In the genomic region with DNA sequence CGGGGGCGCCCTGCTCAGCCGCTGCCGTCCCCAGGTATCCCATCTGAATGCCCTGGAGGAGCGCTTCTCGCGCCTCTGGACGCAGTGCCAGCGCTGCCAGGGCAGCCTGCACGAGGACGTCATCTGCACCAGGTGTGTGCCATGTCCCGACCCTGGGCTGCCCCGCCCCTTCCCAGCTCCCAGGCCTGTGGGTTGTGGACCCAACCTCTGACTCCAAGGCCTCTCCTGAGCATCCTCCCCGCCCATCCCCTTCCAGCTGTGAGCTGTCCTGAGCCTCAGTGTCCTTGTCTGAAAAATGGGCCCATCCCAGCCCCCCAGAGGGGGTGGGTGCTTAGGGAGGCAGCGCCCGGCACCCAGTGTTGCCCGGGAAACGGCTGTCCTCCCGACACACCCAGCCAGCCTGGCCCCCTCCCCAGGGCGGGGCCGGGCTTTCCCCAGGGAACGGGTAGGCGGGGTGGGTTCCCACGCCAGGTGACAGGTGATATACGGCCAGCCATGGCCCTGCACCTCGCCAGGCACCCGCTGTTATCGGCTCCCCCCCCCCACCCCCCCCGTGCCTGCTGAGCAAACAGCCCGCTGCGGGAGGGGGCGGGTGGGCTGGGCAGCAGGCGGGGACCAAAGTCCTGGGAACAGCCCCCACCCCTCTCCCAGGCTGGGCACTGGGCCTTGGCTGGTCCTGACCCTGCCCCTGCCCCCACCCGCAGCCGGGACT, we compare ENCODE assay signal across 24 cellular contexts. TPM values are rescaled to one million over a fixed set of nuclear protein-coding genes. Genes with fewer than 3 reads are reported as not detected.
A peak's percentile ranks its signal among the peaks of the same experiment; 100 is the strongest.
DNase-seq lines count a peak whose midpoint lies in the region; ATAC-seq and TF ChIP-seq lines count a peak whose summit lies in the region.
"Had no signal": no experiment of that assay in that cellular context is flagged by ENCODE, and none has a peak within 500 bp of the region (broad histone marks: within the 10 kb centered on the region; RNA-seq: fewer than 3 reads in every experiment).

No MANE protein-coding gene starts in this region.

- CTCF ChIA-PET in activated B cell treated with CpG ODN at 0.5 μM for 24 hours (lab: Charles Lee) = interaction anchor here (1.1 kb wide), 1 partner anchor 43 kb away, joined by 4 read pairs; no protein-coding TSS in a partner anchor
- CTCF ChIA-PET in CD8-positive, alpha-beta memory T cell (lab: Charles Lee) = no interaction called here

- no peaks in the 10 kb centered on the region for H3K9me3 ChIP-seq in CD8-positive, alpha-beta memory T cell (ENCODE audit: low read length)
- H3K9me3 ChIP-seq: sigmoid colon, vagina had no signal

- no peak overlapping the region for H3K4me3 ChIP-seq in CD8-positive, alpha-beta memory T cell (ENCODE audit: low read length)
- H3K4me3 ChIP-seq: coronary artery, sigmoid colon, vagina had no signal

- no peaks in the 10 kb centered on the region for H3K9me3 Mint-ChIP-seq in activated B cell treated with CpG ODN at 0.5 μM for 24 hours
- H3K9me3 Mint-ChIP-seq in stimulated activated memory B cell treated with anti-CD40 and anti-IgM and Interleukin-4, amounts not matched to agents 10 μg/mL and 1 μg/mL and 100 μg/mL, for 72 hours = no peaks in the 10 kb centered on the region
- no peaks in the 10 kb centered on the region for H3K9me3 Mint-ChIP-seq in CD8-positive, alpha-beta memory T cell
- H3K9me3 Mint-ChIP-seq: activated naive CD4-positive, alpha-beta T cell treated with anti-CD3 and anti-CD28 coated beads, Interleukin-2, amount 50 U/mL, for 24 hours; CD4-positive, alpha-beta T cell had no signal

- H3K4me1 ChIP-seq in CD8-positive, alpha-beta memory T cell (ENCODE audit: insufficient read depth, low read length) = no peaks in the 10 kb centered on the region

- peak overlapping the region; percentile 95 for H3K4me3 Mint-ChIP-seq in activated B cell treated with CpG ODN at 0.5 μM for 24 hours
- H3K4me3 Mint-ChIP-seq in stimulated activated memory B cell treated with anti-CD40 and anti-IgM and Interleukin-4, amounts not matched to agents 10 μg/mL and 1 μg/mL and 100 μg/mL, for 72 hours = peak overlapping the region; percentile 25
- H3K4me3 Mint-ChIP-seq in CD8-positive, alpha-beta memory T cell = no peak overlapping the region
- H3K4me3 Mint-ChIP-seq: activated naive CD4-positive, alpha-beta T cell treated with anti-CD3 and anti-CD28 coated beads, Interleukin-2, amount 50 U/mL, for 24 hours; brain; CD4-positive, alpha-beta T cell had no signal

- no peaks in the 10 kb centered on the region for H3K36me3 ChIP-seq in CD8-positive, alpha-beta memory T cell (ENCODE audit: insufficient read depth, low read length)
- H3K36me3 ChIP-seq: sigmoid colon, vagina had no signal

- peaks cover 35% of the 10 kb centered on the region for H3K36me3 Mint-ChIP-seq in activated B cell treated with CpG ODN at 0.5 μM for 24 hours (ENCODE audit: low read depth)
- peaks cover 54% of the 10 kb centered on the region for H3K36me3 Mint-ChIP-seq in stimulated activated memory B cell treated with anti-CD40 and anti-IgM and Interleukin-4, amounts not matched to agents 10 μg/mL and 1 μg/mL and 100 μg/mL, for 72 hours
- H3K36me3 Mint-ChIP-seq in CD8-positive, alpha-beta memory T cell = peaks cover 0 to 3% (median 0%) of the 10 kb centered on the region in 3 donors

- H3K27me3 ChIP-seq in CD8-positive, alpha-beta memory T cell (ENCODE audit: insufficient read depth, low read length, poor library complexity, severe bottlenecking) = peaks cover 11% of the 10 kb centered on the region
- H3K27me3 ChIP-seq: vagina had no signal

- TF ChIP-seq CTCF in activated B cell treated with CpG ODN at 0.5 μM for 24 hours (IDR thresholded peaks at IDR 0.05) = no peak

- no peak for ATAC-seq in activated B cell treated with CpG ODN at 0.5 μM for 24 hours (ENCODE audit: low read depth)
- peak; percentile 1 for ATAC-seq in stimulated activated memory B cell treated with anti-CD40 and anti-IgM and Interleukin-4, amounts not matched to agents 10 μg/mL and 1 μg/mL and 100 μg/mL, for 72 hours
- ATAC-seq in SK-N-SH treated with all-trans-retinoic acid at 6 μM for 48 hours = no peak

- H3K27me3 Mint-ChIP-seq in activated B cell treated with CpG ODN at 0.5 μM for 24 hours = no peaks in the 10 kb centered on the region
- no peaks in the 10 kb centered on the region for H3K27me3 Mint-ChIP-seq in stimulated activated memory B cell treated with anti-CD40 and anti-IgM and Interleukin-4, amounts not matched to agents 10 μg/mL and 1 μg/mL and 100 μg/mL, for 72 hours
- peaks cover 16 to 26% of the 10 kb centered on the region in 2 donors for H3K27me3 Mint-ChIP-seq in CD8-positive, alpha-beta memory T cell

- H3K4me1 Mint-ChIP-seq in activated B cell treated with CpG ODN at 0.5 μM for 24 hours = peaks cover 61% of the 10 kb centered on the region
- peaks cover 70% of the 10 kb centered on the region for H3K4me1 Mint-ChIP-seq in stimulated activated memory B cell treated with anti-CD40 and anti-IgM and Interleukin-4, amounts not matched to agents 10 μg/mL and 1 μg/mL and 100 μg/mL, for 72 hours
- H3K4me1 Mint-ChIP-seq in CD8-positive, alpha-beta memory T cell = peaks cover 7 to 12% (median 10%) of the 10 kb centered on the region in 3 donors

- DNase-seq in NCI-H2196 (lab: John Stamatoyannopoulos, UW; ENCODE audit: unreplicated experiment) = peak; percentile 23
- no peak for DNase-seq in NCI-H2196 treated with DMSO at 0.1 percent for 48 hours (lab: John Stamatoyannopoulos, UW; ENCODE audit: unreplicated experiment)
- peak; percentile 79 for DNase-seq in NAMALWA (ENCODE audit: low spot score)
- DNase-seq in activated B cell treated with CpG ODN at 0.5 μM for 24 hours = peak; percentile 61
- no peak for DNase-seq in CD8-positive, alpha-beta memory T cell
- no peak for DNase-seq in GM03348 (ENCODE audit: low spot score)
- DNase-seq: activated CD4-positive, alpha-beta T cell treated with anti-CD3 and anti-CD28 coated beads, Interleukin-2, amount 50 U/mL, for 4 hours; activated T-cell treated with anti-CD3 and anti-CD28 coated beads, Interleukin-2, amount 50 U/mL, for 1 hour; CD4-positive, alpha-beta T cell; KBM-7; NCI-H226; OCI-M1; sigmoid colon; SW 1271 had no signal

- POLR2A ChIA-PET in activated B cell treated with CpG ODN at 0.5 μM for 24 hours (lab: Charles Lee) = interaction anchor here (0.6 to 8.4 kb wide), 13 partner anchors 12 to 388 kb away, joined by 4 to 282 read pairs (median 20); partner anchors contain the start of genes JOSD2, MYBPC2, NR1H2 and POLD1
- POLR2A ChIA-PET in CD8-positive, alpha-beta memory T cell (lab: Charles Lee) = no interaction called here

- no peak overlapping the region for H3K27ac ChIP-seq in CD8-positive, alpha-beta memory T cell (ENCODE audit: low read depth, low read length)
- H3K27ac ChIP-seq: coronary artery, sigmoid colon, vagina had no signal

- intact Hi-C loops in activated B cell treated with CpG ODN at 0.5 μM for 24 hours (cut with micrococcal nuclease) = no loop called here

- H3K27ac Mint-ChIP-seq in activated B cell treated with CpG ODN at 0.5 μM for 24 hours = peak overlapping the region; percentile 80
- peak overlapping the region; percentile 91 for H3K27ac Mint-ChIP-seq in stimulated activated memory B cell treated with anti-CD40 and anti-IgM and Interleukin-4, amounts not matched to agents 10 μg/mL and 1 μg/mL and 100 μg/mL, for 72 hours
- H3K27ac Mint-ChIP-seq in CD8-positive, alpha-beta memory T cell = no peak overlapping the region
- H3K27ac Mint-ChIP-seq: activated naive CD4-positive, alpha-beta T cell treated with anti-CD3 and anti-CD28 coated beads, Interleukin-2, amount 50 U/mL, for 24 hours; brain; CD4-positive, alpha-beta T cell had no signal

TF ChIP-seq in SK-N-SH treated with all-trans-retinoic acid at 6 μM for 48 hours, 23 proteins besides CTCF, POLR2A, EP300 and RAD21:
- TF ChIP-seq ZNF565 (CRISPR knock-in tag; conservative IDR thresholded peaks at IDR 0.05; ENCODE audit: low read depth) (no peak), ZFP30 (CRISPR knock-in tag; IDR thresholded peaks at IDR 0.05) (no peak)

RNA-seq across cellular contexts. Expression of gene SPIB, which starts 1.4 kb away (rescaled TPM):
- total RNA-seq in activated B cell treated with CpG ODN at 0.5 μM for 24 hours = 280 and 324 TPM in 2 replicates
- total RNA-seq in CD8-positive, alpha-beta memory T cell = 1 to 10 TPM in 1 of 2 experiments, under 1 TPM in 1; 1.00 to 2.2 TPM
- polyA plus RNA-seq in CD8-positive, alpha-beta memory T cell = 0.52 TPM
- total RNA-seq: fibroblast of villous mesenchyme, subcutaneous adipose tissue, vagina had no signal

RNA-seq across cellular contexts. Expression of gene MYBPC2, which starts 15.4 kb away (rescaled TPM):
- 1.1 and 1.4 TPM in 2 replicates for total RNA-seq in activated B cell treated with CpG ODN at 0.5 μM for 24 hours
- under 1 TPM; 0.07 to 0.24 TPM for total RNA-seq in CD8-positive, alpha-beta memory T cell
- not detected for polyA plus RNA-seq in CD8-positive, alpha-beta memory T cell
- total RNA-seq: A673, fibroblast of villous mesenchyme, sigmoid colon, subcutaneous adipose tissue, vagina had no signal

RNA-seq across cellular contexts. Expression of gene POLD1, which starts 33.1 kb away (rescaled TPM):
- 58.8 and 65.5 TPM in 2 replicates for total RNA-seq in activated B cell treated with CpG ODN at 0.5 μM for 24 hours
- total RNA-seq in CD8-positive, alpha-beta memory T cell = 100 to 1,000 TPM; 154 to 160 TPM
- polyA plus RNA-seq in CD8-positive, alpha-beta memory T cell = 29.4 TPM

RNA-seq across cellular contexts. Expression of gene NR1H2, which starts 41.0 kb away (rescaled TPM):
- 66.9 and 79.5 TPM in 2 replicates for total RNA-seq in activated B cell treated with CpG ODN at 0.5 μM for 24 hours
- 10 to 100 TPM; 79.7 to 82.3 TPM for total RNA-seq in CD8-positive, alpha-beta memory T cell
- 95.5 TPM for polyA plus RNA-seq in CD8-positive, alpha-beta memory T cell

RNA-seq across cellular contexts. Expression of gene NAPSA, which starts 51.9 kb away (rescaled TPM):
- 1.4 and 2.4 TPM in 2 replicates for total RNA-seq in activated B cell treated with CpG ODN at 0.5 μM for 24 hours
- 10 to 100 TPM; 19.7 to 22.5 TPM for total RNA-seq in CD8-positive, alpha-beta memory T cell
- 1.6 TPM for polyA plus RNA-seq in CD8-positive, alpha-beta memory T cell
- total RNA-seq: mononuclear cell had no signal

Comparison
In these comparisons a context has a peak if more than half of its experiments do, and no peak if none do; other contexts are left out.
1. DNase-seq: peak in NCI-H2196 (single experiment), NAMALWA (single experiment) and activated B cell treated with CpG ODN at 0.5 μM for 24 hours (single experiment); none in NCI-H2196 treated with DMSO at 0.1 percent for 48 hours (single experiment), CD8-positive, alpha-beta memory T cell (0 of 5) and GM03348 (single experiment).
2. H3K27ac Mint-ChIP-seq: peak in activated B cell treated with CpG ODN at 0.5 μM for 24 hours (single experiment) and stimulated activated memory B cell treated with anti-CD40 and anti-IgM and Interleukin-4, amounts not matched to agents 10 μg/mL and 1 μg/mL and 100 μg/mL, for 72 hours (single experiment); none in CD8-positive, alpha-beta memory T cell (0 of 8).
3. H3K4me3 Mint-ChIP-seq: peak in activated B cell treated with CpG ODN at 0.5 μM for 24 hours (single experiment) and stimulated activated memory B cell treated with anti-CD40 and anti-IgM and Interleukin-4, amounts not matched to agents 10 μg/mL and 1 μg/mL and 100 μg/mL, for 72 hours (single experiment); none in CD8-positive, alpha-beta memory T cell (0 of 7).
4. RNA of gene SPIB, which starts 1.4 kb away (total RNA-seq): 280 to 324 TPM in activated B cell treated with CpG ODN at 0.5 μM for 24 hours; 1.00 to 2.2 TPM in CD8-positive, alpha-beta memory T cell; every median in the first group is over 10 times any median in the second.